ENCODE assay signal across 7 cellular contexts in genomic region chr13:40221460-40222201, GRCh38.
DNase-seq lines count a peak whose midpoint lies in the region; ATAC-seq, FAIRE-seq and TF ChIP-seq lines count a peak whose summit lies in the region.

No MANE protein-coding gene starts in this region.

- DNase-seq in RPMI7951 (ENCODE audit: low read depth) (peak; percentile 50), K562 (ENCODE audit: extremely low read depth in 1 of 4, low spot score in 3 of 4) (no peak), lung (ENCODE audit: low spot score) (no peak), tibial nerve (ENCODE audit: low spot score in 2 of 2) (peak in 1 of 2 donors; percentile 66)

- no peaks in the 10 kb centered on the region for H3K9me1 ChIP-seq in K562 (ENCODE audit: control insufficient read depth, insufficient read depth, low read length)

- H3K9me3 ChIP-seq in K562 (replicated peaks; ENCODE audit: control insufficient read depth, insufficient read depth, low read depth, low read length): no peaks in the 10 kb centered on the region
- H3K9me3 ChIP-seq in lung (ENCODE audit: control insufficient read depth in 2 of 2, insufficient read depth in 1 of 2, low read length in 1 of 2): no peaks in the 10 kb centered on the region
- H3K9me3 ChIP-seq in tibial nerve: no peaks in the 10 kb centered on the region

- H3K9ac ChIP-seq in K562 (ENCODE audit: insufficient read depth in 1 of 2, low read depth in 2 of 2, low read length in 2 of 2): no peak overlapping the region

- no peak overlapping the region for H3K27ac ChIP-seq in K562 (ENCODE audit: extremely low read depth, low read depth, low read length)
- H3K27ac ChIP-seq in lung (ENCODE audit: low read depth in 1 of 2, low read length in 1 of 2): peak overlapping the region; percentile 4 to 53
- peak overlapping the region; percentile 78 to 94 (median 86) for H3K27ac ChIP-seq in tibial nerve

- POLR2A ChIA-PET in K562 (lab: Yijun Ruan, JAX): no interaction called here

- TF ChIP-seq RAD21 in K562 (CRISPR knock-in tag; conservative IDR thresholded peaks at IDR 0.05 in 1 of 2, IDR thresholded peaks at IDR 0.05 in 1 of 2): no peak

- intact Hi-C loops in K562 (cut with micrococcal nuclease): no loop called here

- TF ChIP-seq EP300 in K562 (IDR thresholded peaks at IDR 0.05; ENCODE audit: low read length): no peak
- peak; percentile 88 to 99 for TF ChIP-seq EP300 in tibial nerve (IDR thresholded peaks at IDR 0.05)

- ATAC-seq in K562 (no peak), lung (ENCODE audit: insufficient read depth, low FRiP score) (peak; percentile 60), GM21367 (IDR thresholded peaks at IDR 0.05; ENCODE audit: unreplicated experiment) (no peak), HG03354 (IDR thresholded peaks at IDR 0.05; ENCODE audit: poor library complexity, severe bottlenecking, unreplicated experiment) (no peak), GM18505 (IDR thresholded peaks at IDR 0.05; ENCODE audit: unreplicated experiment) (no peak)

- no peak for TF ChIP-seq POLR2A in K562 (conservative IDR thresholded peaks at IDR 0.05)
- TF ChIP-seq POLR2A in tibial nerve (IDR thresholded peaks at IDR 0.05): peak in 1 of 2 donors; percentile 18
- TF ChIP-seq POLR2A in GM18505 (IDR thresholded peaks at IDR 0.05; ENCODE audit: borderline replicate concordance, extremely low read depth, insufficient read depth, insufficient read length): no peak

- H3K4me2 ChIP-seq in K562 (ENCODE audit: insufficient read depth, low read length): no peak overlapping the region

- H2AFZ ChIP-seq in K562 (ENCODE audit: low read depth, low read length): no peak overlapping the region

- no peaks in the 10 kb centered on the region for H3K79me2 ChIP-seq in K562 (ENCODE audit: control insufficient read depth, insufficient read depth, low read length)

- in situ Hi-C loops in K562 (cut with MboI): no loop called here

- no TSS peak for BruUV-seq in K562 (replicated peaks; lab: Mats Ljungman, UMichigan)

- H3K27me3 ChIP-seq in K562 (ENCODE audit: control insufficient read depth in 2 of 2, insufficient read depth in 2 of 2, low read length in 2 of 2) (peaks cover 0 to 6% of the 10 kb centered on the region in 2 experiments; a peak in 1 of 5 replicates), lung (ENCODE audit: control insufficient read depth, insufficient read depth) (no peaks in the 10 kb centered on the region), tibial nerve (no peaks in the 10 kb centered on the region)

- no peaks in the 10 kb centered on the region for H3K36me3 ChIP-seq in K562 (ENCODE audit: control insufficient read depth, insufficient read depth, low read length)
- H3K36me3 ChIP-seq in lung (ENCODE audit: control insufficient read depth in 2 of 2, insufficient read depth in 2 of 2, low read length in 2 of 2): no peaks in the 10 kb centered on the region
- no peaks in the 10 kb centered on the region for H3K36me3 ChIP-seq in tibial nerve

- H3K4me3 ChIP-seq in K562 (no peak overlapping the region), lung (no peak overlapping the region), tibial nerve (no peak overlapping the region)

- no peaks in the 10 kb centered on the region for H4K20me1 ChIP-seq in K562 (replicated peaks; ENCODE audit: control insufficient read depth, insufficient read depth, low read length)

- 0% methylated on average over 10 of the region's 10 CpGs for WGBS in K562 (ENCODE audit: insufficient coverage, low coverage, missing lambda C conversion rate)
- WGBS in lung, 2 donors: 37 to 62% methylated on average over 10 of the region's 10 CpGs
- WGBS in tibial nerve, 2 donors: 22 to 28% methylated on average over 10 of the region's 10 CpGs

- no peak for FAIRE-seq in K562 (lab: Jason Lieb, UNC)

- H3K4me1 ChIP-seq in K562 (replicated peaks in 1 of 2; ENCODE audit: control insufficient read depth in 2 of 2, insufficient read depth in 2 of 2, low read length in 2 of 2): no peaks in the 10 kb centered on the region
- H3K4me1 ChIP-seq in lung (ENCODE audit: control insufficient read depth in 2 of 2, insufficient read depth in 2 of 2, low read length in 2 of 2): peaks cover 2 to 3% of the 10 kb centered on the region in 2 donors
- peaks cover 9 to 36% (median 27%) of the 10 kb centered on the region in 4 donors for H3K4me1 ChIP-seq in tibial nerve

- CTCF ChIA-PET in K562 (lab: Yijun Ruan, JAX; ENCODE audit: low intra/inter-chr PET ratio): no interaction called here

- TF ChIP-seq CTCF in K562 (IDR thresholded peaks at IDR 0.05 in 2 of 3, conservative IDR thresholded peaks at IDR 0.05 in 1 of 3; ENCODE audit: insufficient read depth in 2 of 3, low read depth in 1 of 3, low read length in 3 of 3) (no peak), lung (IDR thresholded peaks at IDR 0.05; ENCODE audit: control extremely low read depth, extremely low read depth) (no peak), tibial nerve (IDR thresholded peaks at IDR 0.05) (peak in 1 of 5 experiments; percentile 35)

TF ChIP-seq in K562, 482 proteins besides CTCF, POLR2A, EP300 and RAD21:
- TF ChIP-seq MCM3 (IDR thresholded peaks at IDR 0.05) (no peak), TAF9B (IDR thresholded peaks at IDR 0.05; ENCODE audit: partially characterized antibody) (no peak), NFIX (CRISPR knock-in tag; IDR thresholded peaks at IDR 0.05; ENCODE audit: low read depth) (no peak), SNIP1 (IDR thresholded peaks at IDR 0.05; ENCODE audit: low read depth) (no peak), ZKSCAN8 (CRISPR knock-in tag; IDR thresholded peaks at IDR 0.05) (no peak), CEBPG (CRISPR knock-in tag; IDR thresholded peaks at IDR 0.05) (no peak), CEBPG (tag; conservative IDR thresholded peaks at IDR 0.05 in 1 of 2, IDR thresholded peaks at IDR 0.05 in 1 of 2) (peak in 1 of 2 experiments; percentile 19; a peak in 1 of 4 replicates), KDM4B (IDR thresholded peaks at IDR 0.05; ENCODE audit: borderline replicate concordance in 2 of 2, low read depth in 1 of 2) (no peak), TAF15 (IDR thresholded peaks at IDR 0.05; ENCODE audit: low read depth, low read length) (no peak), IFI16 (CRISPR knock-in tag; IDR thresholded peaks at IDR 0.05) (no peak), CHD4 (IDR thresholded peaks at IDR 0.05; ENCODE audit: insufficient read depth, insufficient replicate concordance, low read depth, low read length, poor library complexity, severe bottlenecking) (no peak), MTA3 (IDR thresholded peaks at IDR 0.05; ENCODE audit: borderline replicate concordance) (no peak), KDM1A (IDR thresholded peaks at IDR 0.05) (no peak), TFE3 (CRISPR knock-in tag; IDR thresholded peaks at IDR 0.05) (0 out of 2 replicates have a peak, but pooled peaks have one; percentile 3)
- TF ChIP-seq, protein P1, sequence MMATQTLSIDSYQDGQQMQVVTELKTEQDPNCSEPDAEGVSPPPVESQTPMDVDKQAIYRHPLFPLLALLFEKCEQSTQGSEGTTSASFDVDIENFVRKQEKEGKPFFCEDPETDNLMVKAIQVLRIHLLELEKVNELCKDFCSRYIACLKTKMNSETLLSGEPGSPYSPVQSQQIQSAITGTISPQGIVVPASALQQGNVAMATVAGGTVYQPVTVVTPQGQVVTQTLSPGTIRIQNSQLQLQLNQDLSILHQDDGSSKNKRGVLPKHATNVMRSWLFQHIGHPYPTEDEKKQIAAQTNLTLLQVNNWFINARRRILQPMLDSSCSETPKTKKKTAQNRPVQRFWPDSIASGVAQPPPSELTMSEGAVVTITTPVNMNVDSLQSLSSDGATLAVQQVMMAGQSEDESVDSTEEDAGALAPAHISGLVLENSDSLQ (IDR thresholded peaks at IDR 0.05): no peak
- TF ChIP-seq, protein P2, sequence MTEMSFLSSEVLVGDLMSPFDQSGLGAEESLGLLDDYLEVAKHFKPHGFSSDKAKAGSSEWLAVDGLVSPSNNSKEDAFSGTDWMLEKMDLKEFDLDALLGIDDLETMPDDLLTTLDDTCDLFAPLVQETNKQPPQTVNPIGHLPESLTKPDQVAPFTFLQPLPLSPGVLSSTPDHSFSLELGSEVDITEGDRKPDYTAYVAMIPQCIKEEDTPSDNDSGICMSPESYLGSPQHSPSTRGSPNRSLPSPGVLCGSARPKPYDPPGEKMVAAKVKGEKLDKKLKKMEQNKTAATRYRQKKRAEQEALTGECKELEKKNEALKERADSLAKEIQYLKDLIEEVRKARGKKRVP (CRISPR knock-in tag; IDR thresholded peaks at IDR 0.05): no peak
TF ChIP-seq in K562: peak in this region for 2.
